In genomic region chr12:18551703-18552102, GRCh38 we compare ENCODE assay signal across 23 cellular contexts.
"Had no signal": no experiment of that assay in that cellular context is flagged by ENCODE, and none has a peak within 500 bp of the region (broad histone marks: within the 10 kb centered on the region; RNA-seq: fewer than 3 reads in every experiment).

No MANE protein-coding gene starts in this region.

- H3K27ac ChIP-seq: coronary artery, esophagus muscularis mucosa, gastroesophageal sphincter, pancreas, prostate gland, spleen, tibial artery, upper lobe of left lung, uterus had no signal

- FAIRE-seq: pancreas had no signal

- H3K27me3 Mint-ChIP-seq: stimulated activated memory B cell treated with anti-CD40 and anti-IgM and Interleukin-4, amounts not matched to agents 10 μg/mL and 1 μg/mL and 100 μg/mL, for 72 hours; stimulated activated naive CD8-positive, alpha-beta T cell treated with anti-CD3 and anti-CD28 coated beads, Interleukin-15, Interleukin-2, amounts not matched to agents 100 ng/mL and 50 ng/mL, for 24 hours had no signal

- DNase-seq: effector CD4-positive, alpha-beta T cell; foreskin fibroblast; left colon; left ventricle myocardium superior; mucosa of descending colon; naive thymus-derived CD8-positive, alpha-beta T cell; nucleus accumbens; pancreas; spleen; stimulated activated CD4-positive, alpha-beta T cell treated with anti-CD3 and anti-CD28 coated beads, Interleukin-15, amount 100 ng/mL, for 24 hours; stimulated activated CD4-positive, alpha-beta T cell treated with anti-CD3 and anti-CD28 coated beads, Interleukin-1b, Interleukin-23, amount 100 ng/mL, for 48 hours; stimulated activated CD4-positive, alpha-beta T cell treated with anti-CD3 and anti-CD28 coated beads, Interleukin-4, amount 100 ng/mL, for 24 hours; tibial artery; upper lobe of left lung; uterus had no signal

- H3K4me1 Mint-ChIP-seq: naive thymus-derived CD8-positive, alpha-beta T cell; stimulated activated memory B cell treated with anti-CD40 and anti-IgM and Interleukin-4, amounts not matched to agents 10 μg/mL and 1 μg/mL and 100 μg/mL, for 72 hours had no signal

- H3K36me3 ChIP-seq: esophagus muscularis mucosa, gastroesophageal sphincter, pancreas, prostate gland, spleen, tibial artery, upper lobe of left lung, uterus had no signal

- H3K27me3 ChIP-seq: esophagus muscularis mucosa, gastroesophageal sphincter, pancreas, spleen, tibial artery, upper lobe of left lung, uterus had no signal

- H3K9me3 ChIP-seq: esophagus muscularis mucosa, gastroesophageal sphincter, mucosa of descending colon, pancreas, prostate gland, tibial artery, upper lobe of left lung, uterus had no signal

- H3K4me3 ChIP-seq: coronary artery, esophagus muscularis mucosa, gastroesophageal sphincter, lung, mucosa of descending colon, pancreas, prostate gland, spleen, tibial artery, upper lobe of left lung, uterus had no signal

- H3K9me3 Mint-ChIP-seq: stimulated activated memory B cell treated with anti-CD40 and anti-IgM and Interleukin-4, amounts not matched to agents 10 μg/mL and 1 μg/mL and 100 μg/mL, for 72 hours had no signal

- H3K27ac Mint-ChIP-seq: naive thymus-derived CD8-positive, alpha-beta T cell; stimulated activated memory B cell treated with anti-CD40 and anti-IgM and Interleukin-4, amounts not matched to agents 10 μg/mL and 1 μg/mL and 100 μg/mL, for 72 hours; stimulated activated naive CD8-positive, alpha-beta T cell treated with anti-CD3 and anti-CD28 coated beads, Interleukin-15, Interleukin-2, amounts not matched to agents 100 ng/mL and 50 ng/mL, for 24 hours had no signal

- H3K4me3 Mint-ChIP-seq: naive thymus-derived CD8-positive, alpha-beta T cell; stimulated activated memory B cell treated with anti-CD40 and anti-IgM and Interleukin-4, amounts not matched to agents 10 μg/mL and 1 μg/mL and 100 μg/mL, for 72 hours; stimulated activated naive CD8-positive, alpha-beta T cell treated with anti-CD3 and anti-CD28 coated beads, Interleukin-15, Interleukin-2, amounts not matched to agents 100 ng/mL and 50 ng/mL, for 24 hours had no signal

- H3K4me1 ChIP-seq: pancreas, prostate gland, spleen, tibial artery, uterus had no signal

- H3K36me3 Mint-ChIP-seq: naive thymus-derived CD8-positive, alpha-beta T cell; stimulated activated memory B cell treated with anti-CD40 and anti-IgM and Interleukin-4, amounts not matched to agents 10 μg/mL and 1 μg/mL and 100 μg/mL, for 72 hours had no signal

- ATAC-seq: gastroesophageal sphincter; left colon; left ventricle myocardium superior; mucosa of descending colon; naive thymus-derived CD8-positive, alpha-beta T cell; pancreas; sciatic nerve; stimulated activated memory B cell treated with anti-CD40 and anti-IgM and Interleukin-4, amounts not matched to agents 10 μg/mL and 1 μg/mL and 100 μg/mL, for 72 hours had no signal
